Comparison of ENCODE assay signal across 7 cellular contexts in the genomic region with DNA sequence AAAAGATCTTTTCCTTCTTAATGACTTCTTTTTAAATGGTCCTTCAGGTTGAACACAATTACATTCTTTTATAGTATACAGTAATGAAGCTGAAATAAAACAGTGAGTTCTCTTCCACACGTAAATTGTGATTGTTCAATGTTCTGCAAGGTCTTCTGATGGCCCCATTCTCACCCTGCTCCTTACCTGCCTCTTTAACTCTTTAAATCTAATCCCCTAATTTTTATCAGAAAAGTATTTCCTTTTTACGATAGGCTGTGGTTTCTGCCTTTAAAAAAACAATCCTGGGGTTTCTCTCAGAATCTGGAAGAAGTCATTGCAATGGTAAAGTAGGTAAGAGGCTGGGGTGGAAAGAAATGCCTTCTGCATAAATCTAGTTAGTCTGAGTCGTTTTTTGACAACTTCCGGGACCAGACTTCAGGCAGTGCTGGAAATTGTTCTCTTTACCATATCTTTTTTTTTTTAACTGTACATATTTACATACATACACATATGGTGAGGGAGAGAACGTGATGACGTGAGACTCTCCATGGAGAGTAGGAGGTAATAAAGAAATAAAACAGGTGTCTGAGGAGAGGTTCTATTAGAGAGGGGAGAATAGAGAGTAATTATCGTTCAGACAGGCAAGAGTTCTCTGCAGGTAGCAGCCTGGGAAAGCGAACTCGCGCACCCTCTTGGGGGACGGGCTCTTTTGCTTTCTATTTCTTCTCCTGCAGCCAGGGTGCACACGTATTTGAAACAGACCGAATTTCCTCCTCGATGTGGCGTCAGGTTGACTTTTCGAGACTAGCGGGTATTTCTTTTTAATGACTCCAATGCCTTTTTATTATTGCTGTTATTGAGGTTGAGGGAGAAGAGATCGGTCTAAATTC. TPM values are rescaled to one million over a fixed set of nuclear protein-coding genes. Genes with fewer than 3 reads are reported as not detected.
DNase-seq lines count a peak whose midpoint lies in the region; ATAC-seq, FAIRE-seq and TF ChIP-seq lines count a peak whose summit lies in the region.

A gene (plus strand): TSS at position 730 of the 872 bp plus-strand sequence. CDS start 467 bp downstream, outside the sequence.

- H3K9ac ChIP-seq in H1 (replicated peaks in 1 of 4; ENCODE audit: extremely low read depth in 1 of 4, low read depth in 3 of 4, low read length in 3 of 4) (peak within 1 kb of the TSS in 2 of 4 experiments; percentile 25 to 43; a peak in 4 of 7 replicates), mucosa of stomach (ENCODE audit: low read length) (peak within 1 kb of the TSS; percentile 90)

- no peaks in the 10 kb centered on the region; a peak in 2 of 8 replicates for H3K36me3 ChIP-seq in H1 (ENCODE audit: control insufficient read depth in 2 of 4, insufficient read depth in 4 of 4, low read length in 3 of 4)
- no peaks in the 10 kb centered on the region for H3K36me3 ChIP-seq in mucosa of stomach (ENCODE audit: control insufficient read depth, insufficient read depth, low read length)
- H3K36me3 ChIP-seq in stomach = no peaks in the 10 kb centered on the region

- peak within 1 kb of the TSS; percentile 96 for H3K27ac Mint-ChIP-seq in activated CD4-positive, alpha-beta memory T cell treated with anti-CD3 and anti-CD28 coated beads, Interleukin-2, amount 10 ng/mL, durations not matched to agents 7 days and 5 days

- H4K8ac ChIP-seq in H1 (ENCODE audit: extremely low read depth, insufficient read depth, low read length) = no peak within 1 kb of the TSS; the same call in 1 of the 2 replicates

- peak within 1 kb of the TSS; percentile 98 for H3K4me3 Mint-ChIP-seq in activated CD4-positive, alpha-beta memory T cell treated with anti-CD3 and anti-CD28 coated beads, Interleukin-2, amount 10 ng/mL, durations not matched to agents 7 days and 5 days

- H3K36me3 Mint-ChIP-seq in activated CD4-positive, alpha-beta memory T cell treated with anti-CD3 and anti-CD28 coated beads, Interleukin-2, amount 10 ng/mL, durations not matched to agents 7 days and 5 days (ENCODE audit: low read depth) = peaks cover 29% of the 10 kb centered on the region

- H2BK15ac ChIP-seq in H1 (ENCODE audit: low read length) = no peak within 1 kb of the TSS; the same call in 1 of the 2 replicates

- peaks cover 12% of the 10 kb centered on the region for H3K23me2 ChIP-seq in H1 (ENCODE audit: low read depth, low read length)

- H3K79me2 ChIP-seq in H1 (ENCODE audit: control insufficient read depth in 1 of 2, insufficient read depth in 2 of 2, low read length in 2 of 2) = no peaks in the 10 kb centered on the region

- H3K27ac ChIP-seq in H1 (ENCODE audit: low read depth, low read length) (no peak within 1 kb of the TSS), stomach (peak within 1 kb of the TSS; percentile 74 to 86 (median 83))

- no peak within 1 kb of the TSS for H2BK20ac ChIP-seq in H1 (ENCODE audit: low read length)

- CTCF ChIA-PET in activated CD4-positive, alpha-beta memory T cell treated with anti-CD3 and anti-CD28 coated beads, Interleukin-2, amount 10 ng/mL, durations not matched to agents 7 days and 5 days (lab: Charles Lee) = interaction anchor here (1.0 kb wide), 1 partner anchor 46 kb away, joined by 4 read pairs; no protein-coding TSS in a partner anchor
- CTCF ChIA-PET in H1 (lab: Charles Lee; ENCODE audit: partially characterized antibody) = interaction anchor here (1.0 kb wide), 2 partner anchors 16 to 18 kb away, joined by 3 read pairs; no protein-coding TSS in a partner anchor

- H3K4me1 ChIP-seq in H1 (replicated peaks in 1 of 4; ENCODE audit: control insufficient read depth in 3 of 4, insufficient read depth in 4 of 4, low read length in 3 of 4) = peaks cover 0 to 2% (median 0%) of the 10 kb centered on the region in 4 experiments; a peak in 1 of 7 replicates
- H3K4me1 ChIP-seq in mucosa of stomach (ENCODE audit: control insufficient read depth, insufficient read depth, low read length) = peaks cover 18% of the 10 kb centered on the region
- peaks cover 10 to 42% (median 28%) of the 10 kb centered on the region in 4 donors for H3K4me1 ChIP-seq in stomach

- no peak within 1 kb of the TSS for H3K56ac ChIP-seq in H1 (replicated peaks; ENCODE audit: insufficient read length, low read depth, low read length)

- TF ChIP-seq EP300 in H1 (IDR thresholded peaks at IDR 0.05; ENCODE audit: borderline replicate concordance in 1 of 2, low read depth in 2 of 2, low read length in 2 of 2) = no peak
- no peak for TF ChIP-seq EP300 in stomach (IDR thresholded peaks at IDR 0.05)

- H3K4ac ChIP-seq in H1 (replicated peaks; ENCODE audit: insufficient read length, low read depth, low read length) = no peak within 1 kb of the TSS

- H3K14ac ChIP-seq in H1 (ENCODE audit: insufficient read length) = no peak within 1 kb of the TSS

- TF ChIP-seq CTCF in H1 (IDR thresholded peaks at IDR 0.05; ENCODE audit: control extremely low read depth in 1 of 3, insufficient read depth in 1 of 3, low read depth in 1 of 3, low read length in 3 of 3) = no peak
- TF ChIP-seq CTCF in stomach (IDR thresholded peaks at IDR 0.05) = no peak

- ATAC-seq in GM18520 (IDR thresholded peaks at IDR 0.05; ENCODE audit: unreplicated experiment) = peak; percentile 47
- peak; percentile 69 for ATAC-seq in HG02840 (IDR thresholded peaks at IDR 0.05; ENCODE audit: low FRiP score, unreplicated experiment)

- no peak within 1 kb of the TSS for H4K5ac ChIP-seq in H1 (ENCODE audit: insufficient read length, low read depth, low read length)

- H3K18ac ChIP-seq in H1 (ENCODE audit: extremely low read depth, low read length) = peak within 1 kb of the TSS; percentile 13; the same call in 1 of the 2 replicates

- no peak for FAIRE-seq in H1 (lab: Jason Lieb, UNC)

- peaks cover 0 to 3% of the 10 kb centered on the region in 2 experiments for H4K20me1 ChIP-seq in H1 (replicated peaks in 1 of 2; ENCODE audit: control insufficient read depth in 1 of 2, insufficient read depth in 2 of 2, low read length in 2 of 2)

- TF ChIP-seq POLR2A in H1 (IDR thresholded peaks at IDR 0.05; ENCODE audit: control extremely low read depth in 1 of 2, low read depth in 2 of 2, low read length in 2 of 2) (no peak), stomach (IDR thresholded peaks at IDR 0.05) (no peak)

- peak within 1 kb of the TSS; percentile 91 to 92 for H3K4me2 ChIP-seq in H1 (ENCODE audit: insufficient read depth in 1 of 2, low read depth in 2 of 2, low read length in 2 of 2)

- H3K23ac ChIP-seq in H1 (ENCODE audit: insufficient read length) = no peak within 1 kb of the TSS

- H2AFZ ChIP-seq in H1 (ENCODE audit: low read length) = peak within 1 kb of the TSS; percentile 88

- H3K79me1 ChIP-seq in H1 (ENCODE audit: low read depth, low read length) = no peaks in the 10 kb centered on the region

- no peak within 1 kb of the TSS for H2BK120ac ChIP-seq in H1 (replicated peaks; ENCODE audit: low read depth, low read length)

- no peak within 1 kb of the TSS for H2BK5ac ChIP-seq in H1 (ENCODE audit: low read depth, low read length)

- H3K4me1 Mint-ChIP-seq in activated CD4-positive, alpha-beta memory T cell treated with anti-CD3 and anti-CD28 coated beads, Interleukin-2, amount 10 ng/mL, durations not matched to agents 7 days and 5 days = peaks cover 52% of the 10 kb centered on the region

- no peak within 1 kb of the TSS for H2BK12ac ChIP-seq in H1 (ENCODE audit: low read depth, low read length)

- H2AK5ac ChIP-seq in H1 (ENCODE audit: low read depth, low read length) = no peak within 1 kb of the TSS

- H4K91ac ChIP-seq in H1 (replicated peaks; ENCODE audit: insufficient read length, low read length) = no peak within 1 kb of the TSS

- TF ChIP-seq RAD21 in H1 (IDR thresholded peaks at IDR 0.05 in 1 of 2, conservative IDR thresholded peaks at IDR 0.05 in 1 of 2; ENCODE audit: low read depth in 2 of 2, low read length in 2 of 2) = no peak

- H3K9me3 Mint-ChIP-seq in activated CD4-positive, alpha-beta memory T cell treated with anti-CD3 and anti-CD28 coated beads, Interleukin-2, amount 10 ng/mL, durations not matched to agents 7 days and 5 days = no peaks in the 10 kb centered on the region

- H3K27me3 Mint-ChIP-seq in activated CD4-positive, alpha-beta memory T cell treated with anti-CD3 and anti-CD28 coated beads, Interleukin-2, amount 10 ng/mL, durations not matched to agents 7 days and 5 days = peaks cover 5% of the 10 kb centered on the region

- 18% methylated on average over 18 of the region's 18 CpGs; no CpG with 5 or more reads in 1 of the 2 experiments for WGBS in H1 (ENCODE audit: extremely low coverage in 1 of 2, insufficient coverage in 1 of 2, insufficient read length in 1 of 2, insufficient replicate concordance in 2 of 2, low coverage in 1 of 2, low lambda C conversion rate in 2 of 2, missing lambda C conversion rate in 1 of 2), 2 experiments
- 2 to 4% (median 3%) methylated on average over 18 of the region's 18 CpGs for WGBS in stomach, 5 donors

- H3K9me3 ChIP-seq in H1 (ENCODE audit: insufficient read depth in 2 of 2, low read depth in 1 of 2, low read length in 1 of 2) (no peaks in the 10 kb centered on the region), mucosa of stomach (ENCODE audit: control insufficient read depth, low read length) (no peaks in the 10 kb centered on the region), stomach (no peaks in the 10 kb centered on the region)

- POLR2A ChIA-PET in activated CD4-positive, alpha-beta memory T cell treated with anti-CD3 and anti-CD28 coated beads, Interleukin-2, amount 10 ng/mL, durations not matched to agents 7 days and 5 days (lab: Charles Lee) = interaction anchor here (0.9 to 4.2 kb wide), 2 partner anchors 17 to 210 kb away, joined by 3 to 38 read pairs; a partner anchor contains a TSS
- POLR2A ChIA-PET in H1 (lab: Charles Lee; ENCODE audit: partially characterized antibody) = no interaction called here

- peak; percentile 20 to 26 for DNase-seq in NCI-H1930 (lab: John Stamatoyannopoulos, UW)
- peak; percentile 75 for DNase-seq in activated CD4-positive, alpha-beta memory T cell treated with anti-CD3 and anti-CD28 coated beads, Interleukin-2, amount 10 ng/mL, durations not matched to agents 7 days and 5 days
- no peak for DNase-seq in H1 (ENCODE audit: low read depth in 1 of 2, low spot score in 2 of 2)
- DNase-seq in stomach = peak; percentile 67

- H3K4me3 ChIP-seq in H1 (ENCODE audit: extremely low read depth in 1 of 4, insufficient read depth in 2 of 4, low read depth in 3 of 4, low read length in 4 of 4) (peak within 1 kb of the TSS; percentile 43 to 62 (median 53)), mucosa of stomach (ENCODE audit: low read length) (peak within 1 kb of the TSS; percentile 71), stomach (peak within 1 kb of the TSS; percentile 53 to 87 (median 66))

- peaks cover 33 to 50% (median 43%) of the 10 kb centered on the region in 4 experiments for H3K27me3 ChIP-seq in H1 (replicated peaks in 1 of 4; ENCODE audit: control insufficient read depth in 3 of 4, extremely low read depth in 1 of 4, insufficient read depth in 3 of 4, low read length in 3 of 4)
- H3K27me3 ChIP-seq in mucosa of stomach (ENCODE audit: control insufficient read depth, insufficient read depth, low read length) = no peaks in the 10 kb centered on the region
- peaks cover 0 to 20% (median 5%) of the 10 kb centered on the region in 3 donors for H3K27me3 ChIP-seq in stomach

- intact Hi-C loops in stomach (cut with DNase I; ENCODE audit: low total_unique reads) = no loop called here

RNA-seq across cellular contexts. Expression of the gene that starts here (rescaled TPM):
- 10 to 100 TPM; 23.9 to 25.5 TPM for total RNA-seq in activated CD4-positive, alpha-beta memory T cell treated with anti-CD3 and anti-CD28 coated beads, Interleukin-2, amount 10 ng/mL, durations not matched to agents 7 days and 5 days
- not detected in 2 replicates for total RNA-seq in H1 (2021; fragmentation: NEBNext Ultra II Directional; extraction: Animal tissue kit (Norgen Biotek cat#: 25700))
- 0.03 and 0.06 TPM in 2 replicates for polyA plus RNA-seq in H1 (2011; rRNA removed)
- polyA plus RNA-seq in H1 (2011; cell fraction: cytosol; rRNA removed) = not detected
- 0.11 TPM for polyA plus RNA-seq in H1 (2011; cell fraction: nucleus; rRNA removed)
- polyA plus RNA-seq in H1 (2012, experiment 1 of 2) = 0.04 TPM in 1 of 4 replicates, not detected in the others
- not detected for polyA plus RNA-seq in H1 (2012, experiment 2 of 2)
- polyA plus RNA-seq in H1 (2013, experiment 1 of 2) = 0.08 TPM
- 0.06 TPM for polyA plus RNA-seq in H1 (2013, experiment 2 of 2)
- not detected in 2 replicates for polyA minus RNA-seq in H1 (2011; rRNA and poly(A)+ RNA removed)
- polyA minus RNA-seq in H1 (2011; cell fraction: cytosol; rRNA and poly(A)+ RNA removed) = not detected
- polyA minus RNA-seq in H1 (2011; cell fraction: nucleus; rRNA and poly(A)+ RNA removed) = 0.10 TPM
- total RNA-seq in stomach = 100 to 1,000 TPM in 1 of 5 donors, 10 to 100 TPM in 3, 1 to 10 TPM in 1; 2.7 to 142 (median 33.4) TPM
- polyA plus RNA-seq in stomach = 1 to 10 TPM in 2 of 3 donors, under 1 TPM in 1; 0.81 to 2.4 (median 1.8) TPM

Comparison
In these comparisons a context has a peak if more than half of its experiments do, and no peak if none do; other contexts are left out.
1. DNase-seq: peak in NCI-H1930 (2 of 2), activated CD4-positive, alpha-beta memory T cell treated with anti-CD3 and anti-CD28 coated beads, Interleukin-2, amount 10 ng/mL, durations not matched to agents 7 days and 5 days (single experiment) and stomach (single experiment); none in H1 (0 of 2).
2. Peak in every context shown above with its lines, with median percentiles within 50 percentile points of each other: H3K4me3 ChIP-seq.